8 cellular contexts compared by ENCODE assay signal in genomic region chr1:244863491-244864252, GRCh38. TPM values are rescaled to one million over a fixed set of nuclear protein-coding genes. Genes with fewer than 3 reads are reported as not detected.
DNase-seq lines count a peak whose midpoint lies in the region; ATAC-seq and TF ChIP-seq lines count a peak whose summit lies in the region.

No MANE protein-coding gene starts in this region.

- H3K27me3 ChIP-seq in HUES6 (ENCODE audit: control insufficient read depth, insufficient read depth, low read length) (no peaks in the 10 kb centered on the region), spleen (replicated peaks in 1 of 7) (no peaks in the 10 kb centered on the region)

- H3K9me3 Mint-ChIP-seq in activated naive CD4-positive, alpha-beta T cell treated with anti-CD3 and anti-CD28 coated beads, Interleukin-2, amount 50 U/mL, for 24 hours = no peaks in the 10 kb centered on the region

- intact Hi-C loops in spleen (cut with DNase I; ENCODE audit: low total_unique reads) = loop anchor here (2.0 kb wide), 1 partner anchor 107 kb away; no protein-coding TSS in a partner anchor

- peaks cover 20% of the 10 kb centered on the region for H3K4me1 ChIP-seq in HUES6 (ENCODE audit: control insufficient read depth, insufficient read depth, low read length)
- H3K4me1 ChIP-seq in spleen = peaks cover 36 to 55% (median 49%) of the 10 kb centered on the region in 6 donors

- peak overlapping the region; percentile 99 for H3K27ac ChIP-seq in HUES6 (ENCODE audit: low read depth, low read length)
- peak overlapping the region; percentile 99 to 100 (median 100) for H3K27ac ChIP-seq in spleen

- H3K27ac Mint-ChIP-seq in activated naive CD4-positive, alpha-beta T cell treated with anti-CD3 and anti-CD28 coated beads, Interleukin-2, amount 50 U/mL, for 24 hours = peak overlapping the region; percentile 98

- H3K4me3 Mint-ChIP-seq in activated naive CD4-positive, alpha-beta T cell treated with anti-CD3 and anti-CD28 coated beads, Interleukin-2, amount 50 U/mL, for 24 hours = peak overlapping the region; percentile 92

- no peak for TF ChIP-seq POLR2A in spleen (IDR thresholded peaks at IDR 0.05)

- peaks cover 27% of the 10 kb centered on the region for H3K36me3 Mint-ChIP-seq in activated naive CD4-positive, alpha-beta T cell treated with anti-CD3 and anti-CD28 coated beads, Interleukin-2, amount 50 U/mL, for 24 hours

- no peak for DNase-seq in AG09309 (ENCODE audit: low read depth)
- DNase-seq in spleen = peak; percentile 93
- no peak for DNase-seq in germinal center (ENCODE audit: low spot score)
- no peak for DNase-seq in LoVo (ENCODE audit: low spot score)

- H3K4me3 ChIP-seq in AG09309 (ENCODE audit: control insufficient read depth, low read depth, low read length) (peak overlapping the region; percentile 93), HUES6 (ENCODE audit: low read depth, low read length) (peak overlapping the region; percentile 98), iPS-11a (ENCODE audit: low read depth, low read length) (peak overlapping the region; percentile 92), spleen (peak overlapping the region; percentile 71 to 97 (median 90))

- no peaks in the 10 kb centered on the region for H3K9me3 ChIP-seq in HUES6 (ENCODE audit: control insufficient read depth, insufficient read depth, low read depth, low read length)
- H3K9me3 ChIP-seq in spleen = no peaks in the 10 kb centered on the region

- 0 to 1% (median 0%) methylated on average over 58 to 92 of the region's 92 CpGs for WGBS in spleen, 5 donors

- no peaks in the 10 kb centered on the region for H3K27me3 Mint-ChIP-seq in activated naive CD4-positive, alpha-beta T cell treated with anti-CD3 and anti-CD28 coated beads, Interleukin-2, amount 50 U/mL, for 24 hours

- H3K9ac ChIP-seq in HUES6 (ENCODE audit: low read length) = peak overlapping the region; percentile 100

- peak; percentile 7 for ATAC-seq in GM21381 (IDR thresholded peaks at IDR 0.05; ENCODE audit: unreplicated experiment)

- H3K36me3 ChIP-seq in HUES6 (ENCODE audit: control insufficient read depth, insufficient read depth, low read length) (peaks cover 49% of the 10 kb centered on the region), spleen (peaks cover 0 to 33% (median 22%) of the 10 kb centered on the region in 6 donors)

- TF ChIP-seq CTCF in AG09309 (IDR thresholded peaks at IDR 0.05; ENCODE audit: control insufficient read depth, insufficient read depth, low read depth, low read length, missing control alignments) = no peak
- no peak for TF ChIP-seq CTCF in spleen (IDR thresholded peaks at IDR 0.05 in 8 of 11, conservative IDR thresholded peaks at IDR 0.05 in 3 of 11)

- H3K4me1 Mint-ChIP-seq in activated naive CD4-positive, alpha-beta T cell treated with anti-CD3 and anti-CD28 coated beads, Interleukin-2, amount 50 U/mL, for 24 hours = peaks cover 50% of the 10 kb centered on the region

RNA-seq across cellular contexts. Expression of gene HNRNPU, which starts 0.7 kb away (rescaled TPM):
- total RNA-seq in spleen = 100 to 1,000 TPM; 279 to 457 (median 350) TPM
- 100 to 1,000 TPM; 121 to 156 (median 153) TPM for polyA plus RNA-seq in spleen

RNA-seq across cellular contexts. Expression of gene COX20, which starts 28.2 kb away (rescaled TPM):
- 10 to 100 TPM; 20.7 to 30.9 (median 23.2) TPM for total RNA-seq in spleen
- 10 to 100 TPM; 38.4 to 45.4 (median 39.6) TPM for polyA plus RNA-seq in spleen
